23 cellular contexts compared by ENCODE assay signal in genomic region chr17:82424863-82425159, GRCh38. TPM values are rescaled to one million over a fixed set of nuclear protein-coding genes. Genes with fewer than 3 reads are reported as not detected.
DNase-seq lines count a peak whose midpoint lies in the region; ATAC-seq, FAIRE-seq and TF ChIP-seq lines count a peak whose summit lies in the region.
"Had no signal": no experiment of that assay in that cellular context is flagged by ENCODE, and none has a peak within 500 bp of the region (broad histone marks: within the 10 kb centered on the region; RNA-seq: fewer than 3 reads in every experiment).

No MANE protein-coding gene starts in this region.

- CTCF ChIA-PET in activated CD8-positive, alpha-beta T cell treated with anti-CD3 and anti-CD28 coated beads, Interleukin-2, amount 10 ng/mL, durations not matched to agents 7 days and 5 days (lab: Charles Lee): interaction anchor here (0.6 to 1.8 kb wide), 9 partner anchors 8 to 202 kb away, joined by 3 to 9 read pairs (median 3); no protein-coding TSS in a partner anchor
- CTCF ChIA-PET in activated CD8-positive, alpha-beta T cell treated with anti-CD3 and anti-CD28 coated beads for 36 hours (lab: Charles Lee): interaction anchor here (0.7 to 2.1 kb wide), 14 partner anchors 9 to 80 kb away, joined by 3 to 9 read pairs (median 4); no protein-coding TSS in a partner anchor

- H3K9me3 Mint-ChIP-seq in activated CD8-positive, alpha-beta T cell treated with anti-CD3 and anti-CD28 coated beads, Interleukin-2, amount 10 ng/mL, durations not matched to agents 7 days and 5 days (ENCODE audit: insufficient read depth): no peaks in the 10 kb centered on the region
- H3K9me3 Mint-ChIP-seq in activated CD8-positive, alpha-beta T cell treated with anti-CD3 and anti-CD28 coated beads for 36 hours: no peaks in the 10 kb centered on the region
- no peaks in the 10 kb centered on the region for H3K9me3 Mint-ChIP-seq in IgD-negative memory B cell
- no peaks in the 10 kb centered on the region for H3K9me3 Mint-ChIP-seq in activated naive CD8-positive, alpha-beta T cell treated with anti-CD3 and anti-CD28 coated beads, Interleukin-2, amount 50 U/mL, for 24 hours
- H3K9me3 Mint-ChIP-seq in stimulated activated effector memory CD8-positive, alpha-beta T cell treated with anti-CD3 and anti-CD28 coated beads, Interleukin-12 subunit alpha, Interleukin-12 subunit beta, amount 100 ng/mL, for 72 hours: no peaks in the 10 kb centered on the region
- H3K9me3 Mint-ChIP-seq: activated CD4-positive, alpha-beta memory T cell treated with anti-CD3 and anti-CD28 coated beads for 36 hours had no signal

- DNase-seq in activated CD8-positive, alpha-beta T cell treated with anti-CD3 and anti-CD28 coated beads, Interleukin-2, amount 10 ng/mL, durations not matched to agents 7 days and 5 days: no peak
- DNase-seq in activated CD8-positive, alpha-beta T cell treated with anti-CD3 and anti-CD28 coated beads for 36 hours: no peak
- no peak for DNase-seq in activated naive CD8-positive, alpha-beta T cell treated with anti-CD3 and anti-CD28 coated beads, Interleukin-2, amount 50 U/mL, for 24 hours
- DNase-seq in stimulated activated effector memory CD8-positive, alpha-beta T cell treated with anti-CD3 and anti-CD28 coated beads, Interleukin-12 subunit alpha, Interleukin-12 subunit beta, amount 100 ng/mL, for 72 hours (ENCODE audit: low spot score in 2 of 2): no peak
- DNase-seq in NCI-H524 (lab: John Stamatoyannopoulos, UW) (no peak), urothelium cell line (ENCODE audit: low spot score) (no peak), NCI-H345 treated with DMSO at 0.1 percent for 48 hours (lab: John Stamatoyannopoulos, UW; ENCODE audit: unreplicated experiment) (no peak)
- DNase-seq: DMS153, NCI-H1417 treated with DMSO at 0.1 percent for 48 hours, Right ventricle myocardium superior, T1000 had no signal

- ATAC-seq in activated CD8-positive, alpha-beta T cell treated with anti-CD3 and anti-CD28 coated beads, Interleukin-2, amount 10 ng/mL, durations not matched to agents 7 days and 5 days: no peak
- ATAC-seq in activated CD8-positive, alpha-beta T cell treated with anti-CD3 and anti-CD28 coated beads for 36 hours: no peak
- no peak for ATAC-seq in activated naive CD8-positive, alpha-beta T cell treated with anti-CD3 and anti-CD28 coated beads, Interleukin-2, amount 50 U/mL, for 24 hours
- no peak for ATAC-seq in stimulated activated effector memory CD8-positive, alpha-beta T cell treated with anti-CD3 and anti-CD28 coated beads, Interleukin-12 subunit alpha, Interleukin-12 subunit beta, amount 100 ng/mL, for 72 hours
- ATAC-seq: stimulated activated naive CD8-positive, alpha-beta T cell treated with anti-CD3 and anti-CD28 coated beads, Interleukin-15, Interleukin-2, amounts not matched to agents 100 U/mL and 50 U/mL, for 24 hours had no signal

- peaks cover 32% of the 10 kb centered on the region for H3K36me3 Mint-ChIP-seq in activated CD8-positive, alpha-beta T cell treated with anti-CD3 and anti-CD28 coated beads, Interleukin-2, amount 10 ng/mL, durations not matched to agents 7 days and 5 days (ENCODE audit: low read depth)
- peaks cover 13% of the 10 kb centered on the region for H3K36me3 Mint-ChIP-seq in activated CD8-positive, alpha-beta T cell treated with anti-CD3 and anti-CD28 coated beads for 36 hours (ENCODE audit: low read depth)
- peaks cover 11% of the 10 kb centered on the region for H3K36me3 Mint-ChIP-seq in IgD-negative memory B cell
- peaks cover 12% of the 10 kb centered on the region for H3K36me3 Mint-ChIP-seq in activated naive CD8-positive, alpha-beta T cell treated with anti-CD3 and anti-CD28 coated beads, Interleukin-2, amount 50 U/mL, for 24 hours (ENCODE audit: low read depth)
- H3K36me3 Mint-ChIP-seq in stimulated activated effector memory CD8-positive, alpha-beta T cell treated with anti-CD3 and anti-CD28 coated beads, Interleukin-12 subunit alpha, Interleukin-12 subunit beta, amount 100 ng/mL, for 72 hours: peaks cover 46% of the 10 kb centered on the region

- peaks cover 33% of the 10 kb centered on the region for H3K4me1 Mint-ChIP-seq in activated CD8-positive, alpha-beta T cell treated with anti-CD3 and anti-CD28 coated beads, Interleukin-2, amount 10 ng/mL, durations not matched to agents 7 days and 5 days (ENCODE audit: low read depth)
- H3K4me1 Mint-ChIP-seq in activated CD8-positive, alpha-beta T cell treated with anti-CD3 and anti-CD28 coated beads for 36 hours (ENCODE audit: low read depth): peaks cover 11% of the 10 kb centered on the region
- H3K4me1 Mint-ChIP-seq in IgD-negative memory B cell: peaks cover 16 to 25% (median 19%) of the 10 kb centered on the region in 3 donors
- peaks cover 9% of the 10 kb centered on the region for H3K4me1 Mint-ChIP-seq in activated naive CD8-positive, alpha-beta T cell treated with anti-CD3 and anti-CD28 coated beads, Interleukin-2, amount 50 U/mL, for 24 hours
- peaks cover 26% of the 10 kb centered on the region for H3K4me1 Mint-ChIP-seq in stimulated activated effector memory CD8-positive, alpha-beta T cell treated with anti-CD3 and anti-CD28 coated beads, Interleukin-12 subunit alpha, Interleukin-12 subunit beta, amount 100 ng/mL, for 72 hours
- H3K4me1 Mint-ChIP-seq: WTC11 had no signal

- FAIRE-seq in urothelium cell line (lab: Jason Lieb, UNC): no peak
- FAIRE-seq: GM12891, H54, islet of Langerhans had no signal

- H3K27ac Mint-ChIP-seq in activated CD8-positive, alpha-beta T cell treated with anti-CD3 and anti-CD28 coated beads, Interleukin-2, amount 10 ng/mL, durations not matched to agents 7 days and 5 days: peak overlapping the region; percentile 5
- no peak overlapping the region for H3K27ac Mint-ChIP-seq in activated CD8-positive, alpha-beta T cell treated with anti-CD3 and anti-CD28 coated beads for 36 hours
- H3K27ac Mint-ChIP-seq in IgD-negative memory B cell: peak overlapping the region; percentile 54 to 91 (median 89)
- H3K27ac Mint-ChIP-seq in activated naive CD8-positive, alpha-beta T cell treated with anti-CD3 and anti-CD28 coated beads, Interleukin-2, amount 50 U/mL, for 24 hours: peak overlapping the region; percentile 4
- H3K27ac Mint-ChIP-seq in stimulated activated effector memory CD8-positive, alpha-beta T cell treated with anti-CD3 and anti-CD28 coated beads, Interleukin-12 subunit alpha, Interleukin-12 subunit beta, amount 100 ng/mL, for 72 hours: peak overlapping the region; percentile 15
- H3K27ac Mint-ChIP-seq: activated CD4-positive, alpha-beta memory T cell treated with anti-CD3 and anti-CD28 coated beads for 36 hours; WTC11 had no signal

- no peak for TF ChIP-seq CTCF in activated CD8-positive, alpha-beta T cell treated with anti-CD3 and anti-CD28 coated beads for 36 hours (IDR thresholded peaks at IDR 0.05)

- POLR2A ChIA-PET in activated CD8-positive, alpha-beta T cell treated with anti-CD3 and anti-CD28 coated beads, Interleukin-2, amount 10 ng/mL, durations not matched to agents 7 days and 5 days (lab: Charles Lee): interaction anchor here (0.7 to 1.0 kb wide), 2 partner anchors 24 to 67 kb away, joined by 3 to 5 read pairs; no protein-coding TSS in a partner anchor
- POLR2A ChIA-PET in activated CD8-positive, alpha-beta T cell treated with anti-CD3 and anti-CD28 coated beads for 36 hours (lab: Charles Lee): no interaction called here

- intact Hi-C loops in activated CD8-positive, alpha-beta T cell treated with anti-CD3 and anti-CD28 coated beads for 36 hours (cut with micrococcal nuclease): no loop called here

- no peaks in the 10 kb centered on the region for H3K27me3 Mint-ChIP-seq in activated CD8-positive, alpha-beta T cell treated with anti-CD3 and anti-CD28 coated beads, Interleukin-2, amount 10 ng/mL, durations not matched to agents 7 days and 5 days (ENCODE audit: low read depth)
- no peaks in the 10 kb centered on the region for H3K27me3 Mint-ChIP-seq in activated CD8-positive, alpha-beta T cell treated with anti-CD3 and anti-CD28 coated beads for 36 hours
- no peaks in the 10 kb centered on the region for H3K27me3 Mint-ChIP-seq in IgD-negative memory B cell
- H3K27me3 Mint-ChIP-seq in activated naive CD8-positive, alpha-beta T cell treated with anti-CD3 and anti-CD28 coated beads, Interleukin-2, amount 50 U/mL, for 24 hours: no peaks in the 10 kb centered on the region
- H3K27me3 Mint-ChIP-seq: activated CD4-positive, alpha-beta memory T cell treated with anti-CD3 and anti-CD28 coated beads for 36 hours had no signal

- H3K4me3 Mint-ChIP-seq in activated CD8-positive, alpha-beta T cell treated with anti-CD3 and anti-CD28 coated beads, Interleukin-2, amount 10 ng/mL, durations not matched to agents 7 days and 5 days: no peak overlapping the region
- no peak overlapping the region for H3K4me3 Mint-ChIP-seq in activated CD8-positive, alpha-beta T cell treated with anti-CD3 and anti-CD28 coated beads for 36 hours
- peak overlapping the region in 1 of 4 donors; percentile 35 for H3K4me3 Mint-ChIP-seq in IgD-negative memory B cell
- H3K4me3 Mint-ChIP-seq in activated naive CD8-positive, alpha-beta T cell treated with anti-CD3 and anti-CD28 coated beads, Interleukin-2, amount 50 U/mL, for 24 hours: no peak overlapping the region
- no peak overlapping the region for H3K4me3 Mint-ChIP-seq in stimulated activated effector memory CD8-positive, alpha-beta T cell treated with anti-CD3 and anti-CD28 coated beads, Interleukin-12 subunit alpha, Interleukin-12 subunit beta, amount 100 ng/mL, for 72 hours
- H3K4me3 Mint-ChIP-seq: activated CD4-positive, alpha-beta memory T cell treated with anti-CD3 and anti-CD28 coated beads for 36 hours; WTC11 had no signal

RNA-seq across cellular contexts. Expression of gene OGFOD3, which starts 6.4 kb away (rescaled TPM):
- 10 to 100 TPM; 25.2 to 28.0 TPM for total RNA-seq in activated CD8-positive, alpha-beta T cell treated with anti-CD3 and anti-CD28 coated beads, Interleukin-2, amount 10 ng/mL, durations not matched to agents 7 days and 5 days
- 10 to 100 TPM; 22.0 to 25.0 TPM for total RNA-seq in activated CD8-positive, alpha-beta T cell treated with anti-CD3 and anti-CD28 coated beads for 36 hours
- polyA plus RNA-seq in IgD-negative memory B cell: 33.2 TPM

RNA-seq across cellular contexts. Expression of gene HEXD, which starts 6.7 kb away (rescaled TPM):
- 10 to 100 TPM; 47.6 to 53.6 TPM for total RNA-seq in activated CD8-positive, alpha-beta T cell treated with anti-CD3 and anti-CD28 coated beads, Interleukin-2, amount 10 ng/mL, durations not matched to agents 7 days and 5 days
- total RNA-seq in activated CD8-positive, alpha-beta T cell treated with anti-CD3 and anti-CD28 coated beads for 36 hours: 10 to 100 TPM; 21.8 to 21.9 TPM
- polyA plus RNA-seq in IgD-negative memory B cell: 23.2 TPM

RNA-seq across cellular contexts. Expression of gene CYBC1, which starts 25.7 kb away (rescaled TPM):
- 100 to 1,000 TPM; 220 to 247 TPM for total RNA-seq in activated CD8-positive, alpha-beta T cell treated with anti-CD3 and anti-CD28 coated beads, Interleukin-2, amount 10 ng/mL, durations not matched to agents 7 days and 5 days
- 100 to 1,000 TPM; 189 to 192 TPM for total RNA-seq in activated CD8-positive, alpha-beta T cell treated with anti-CD3 and anti-CD28 coated beads for 36 hours
- polyA plus RNA-seq in IgD-negative memory B cell: 266 TPM

RNA-seq across cellular contexts. Expression of gene NARF, which starts 33.7 kb away (rescaled TPM):
- 100 to 1,000 TPM; 112 to 114 TPM for total RNA-seq in activated CD8-positive, alpha-beta T cell treated with anti-CD3 and anti-CD28 coated beads, Interleukin-2, amount 10 ng/mL, durations not matched to agents 7 days and 5 days
- total RNA-seq in activated CD8-positive, alpha-beta T cell treated with anti-CD3 and anti-CD28 coated beads for 36 hours: 10 to 100 TPM; 63.9 to 65.4 TPM
- polyA plus RNA-seq in IgD-negative memory B cell: 76.2 TPM

RNA-seq across cellular contexts. Expression of gene UTS2R, which starts 53.2 kb away (rescaled TPM):
- not detected for total RNA-seq in activated CD8-positive, alpha-beta T cell treated with anti-CD3 and anti-CD28 coated beads, Interleukin-2, amount 10 ng/mL, durations not matched to agents 7 days and 5 days
- total RNA-seq in activated CD8-positive, alpha-beta T cell treated with anti-CD3 and anti-CD28 coated beads for 36 hours: not detected
- polyA plus RNA-seq in IgD-negative memory B cell: not detected
- total RNA-seq: activated CD4-positive, alpha-beta memory T cell treated with anti-CD3 and anti-CD28 coated beads for 36 hours; left lung; smooth muscle cell; temporal lobe had no signal
- polyA plus RNA-seq: BJ, esophagus, smooth muscle cell had no signal
